In the genomic region with DNA sequence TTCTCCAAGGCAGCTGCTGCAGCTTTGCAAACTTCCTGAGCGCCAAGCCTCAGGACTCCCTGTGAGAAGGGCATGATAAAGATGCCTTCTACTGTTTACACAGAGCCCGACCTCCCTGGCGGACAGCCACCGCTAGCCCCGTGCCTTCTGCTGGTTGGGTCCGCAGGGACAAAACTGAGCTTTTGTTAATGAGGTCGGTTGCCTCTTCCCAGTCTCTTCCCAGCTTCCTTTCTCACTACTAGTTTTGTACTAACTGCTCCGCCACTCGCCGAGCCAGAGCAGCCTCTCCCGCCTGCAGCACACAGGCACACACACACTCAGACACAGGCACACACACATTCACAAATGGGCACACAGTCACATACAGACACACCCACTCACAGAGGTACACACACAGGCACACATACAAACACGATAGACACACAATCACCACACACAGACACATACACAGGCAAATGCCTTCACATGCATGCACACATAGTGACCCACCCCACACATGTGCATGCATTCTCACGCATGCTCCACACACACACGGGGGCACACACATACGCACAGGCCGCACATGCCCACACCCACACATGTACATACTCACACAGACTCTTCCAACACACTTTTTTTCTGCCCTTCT, we compare ENCODE assay signal across 9 cellular contexts. TPM values are rescaled to one million over a fixed set of nuclear protein-coding genes. Genes with fewer than 3 reads are reported as not detected.
DNase-seq lines count a peak whose midpoint lies in the region; ATAC-seq and TF ChIP-seq lines count a peak whose summit lies in the region.
"Had no signal": no experiment of that assay in that cellular context is flagged by ENCODE, and none has a peak within 500 bp of the region (broad histone marks: within the 10 kb centered on the region; RNA-seq: fewer than 3 reads in every experiment).

A gene with protein sequence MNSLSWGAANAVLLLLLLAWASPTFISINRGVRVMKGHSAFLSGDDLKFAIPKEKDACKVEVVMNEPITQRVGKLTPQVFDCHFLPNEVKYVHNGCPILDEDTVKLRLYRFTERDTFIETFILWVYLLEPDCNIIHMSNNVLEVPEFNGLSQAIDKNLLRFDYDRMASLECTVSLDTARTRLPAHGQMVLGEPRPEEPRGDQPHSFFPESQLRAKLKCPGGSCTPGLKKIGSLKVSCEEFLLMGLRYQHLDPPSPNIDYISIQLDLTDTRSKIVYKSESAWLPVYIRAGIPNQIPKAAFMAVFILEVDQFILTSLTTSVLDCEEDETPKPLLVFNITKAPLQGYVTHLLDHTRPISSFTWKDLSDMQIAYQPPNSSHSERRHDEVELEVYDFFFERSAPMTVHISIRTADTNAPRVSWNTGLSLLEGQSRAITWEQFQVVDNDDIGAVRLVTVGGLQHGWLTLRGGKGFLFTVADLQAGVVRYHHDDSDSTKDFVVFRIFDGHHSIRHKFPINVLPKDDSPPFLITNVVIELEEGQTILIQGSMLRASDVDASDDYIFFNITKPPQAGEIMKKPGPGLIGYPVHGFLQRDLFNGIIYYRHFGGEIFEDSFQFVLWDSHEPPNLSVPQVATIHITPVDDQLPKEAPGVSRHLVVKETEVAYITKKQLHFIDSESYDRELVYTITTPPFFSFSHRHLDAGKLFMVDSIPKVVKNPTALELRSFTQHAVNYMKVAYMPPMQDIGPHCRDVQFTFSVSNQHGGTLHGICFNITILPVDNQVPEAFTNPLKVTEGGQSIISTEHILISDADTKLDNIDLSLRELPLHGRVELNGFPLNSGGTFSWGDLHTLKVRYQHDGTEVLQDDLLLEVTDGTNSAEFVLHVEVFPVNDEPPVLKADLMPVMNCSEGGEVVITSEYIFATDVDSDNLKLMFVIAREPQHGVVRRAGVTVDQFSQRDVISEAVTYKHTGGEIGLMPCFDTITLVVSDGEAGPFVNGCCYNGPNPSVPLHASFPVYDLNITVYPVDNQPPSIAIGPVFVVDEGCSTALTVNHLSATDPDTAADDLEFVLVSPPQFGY (N-terminal part only) (minus strand): TSS at position 251 of the 628 bp plus-strand sequence. CDS start 41,451 bp downstream, outside the sequence.

- no peak within 1 kb of the TSS for H3K4me3 ChIP-seq in RWPE2 (ENCODE audit: severe bottlenecking)
- H3K4me3 ChIP-seq in prostate gland: peak within 1 kb of the TSS; percentile 15 to 16
- H3K4me3 ChIP-seq in naive thymus-derived CD4-positive, alpha-beta T cell (ENCODE audit: low read length): no peak within 1 kb of the TSS

- H3K9me3 Mint-ChIP-seq in naive thymus-derived CD4-positive, alpha-beta T cell: no peaks in the 10 kb centered on the region
- H3K9me3 Mint-ChIP-seq: memory B cell had no signal

- intact Hi-C loops in left cardiac atrium (cut with DNase I) (no loop called here), prostate gland (cut with DNase I) (no loop called here)
- intact Hi-C loops in naive thymus-derived CD4-positive, alpha-beta T cell (cut with micrococcal nuclease): loop anchor here in 1 of 2 donors (10.0 kb wide), 1 partner anchor 55 kb away; no protein-coding TSS in a partner anchor

- TF ChIP-seq CTCF in RWPE2 (IDR thresholded peaks at IDR 0.05; ENCODE audit: poor library complexity, severe bottlenecking): no peak
- no peak for TF ChIP-seq CTCF in prostate gland (IDR thresholded peaks at IDR 0.05)

- no peaks in the 10 kb centered on the region for H3K4me1 Mint-ChIP-seq in naive thymus-derived CD4-positive, alpha-beta T cell
- H3K4me1 Mint-ChIP-seq: memory B cell had no signal

- 0 out of 3 replicates have a peak, but pooled peaks have one; percentile 25 for ATAC-seq in RWPE2 (ENCODE audit: low read depth)
- peak; percentile 66 to 74 for ATAC-seq in left cardiac atrium
- ATAC-seq in HG02884 (IDR thresholded peaks at IDR 0.05; ENCODE audit: unreplicated experiment): no peak
- ATAC-seq in naive thymus-derived CD4-positive, alpha-beta T cell: no peak
- no peak for ATAC-seq in GM21786 (IDR thresholded peaks at IDR 0.05; ENCODE audit: unreplicated experiment)

- H3K27ac ChIP-seq in RWPE2 (ENCODE audit: poor library complexity, severe bottlenecking): no peak within 1 kb of the TSS
- H3K27ac ChIP-seq in prostate gland: peak within 1 kb of the TSS in 1 of 2 donors; percentile 56
- no peak within 1 kb of the TSS for H3K27ac ChIP-seq in naive thymus-derived CD4-positive, alpha-beta T cell (ENCODE audit: low read depth, low read length)

- no peak for TF ChIP-seq POLR2A in prostate gland (IDR thresholded peaks at IDR 0.05)

- no peaks in the 10 kb centered on the region for H3K27me3 ChIP-seq in RWPE2 (ENCODE audit: insufficient read depth, poor library complexity, severe bottlenecking)
- no peaks in the 10 kb centered on the region for H3K27me3 ChIP-seq in prostate gland (replicated peaks; ENCODE audit: insufficient read depth)
- H3K27me3 ChIP-seq in naive thymus-derived CD4-positive, alpha-beta T cell (ENCODE audit: control insufficient read depth in 2 of 2, insufficient read depth in 2 of 2, low read length in 2 of 2): peaks cover 0 to 4% of the 10 kb centered on the region in 2 donors

- no peaks in the 10 kb centered on the region for H3K36me3 ChIP-seq in RWPE2 (ENCODE audit: low read depth)
- H3K36me3 ChIP-seq in prostate gland: no peaks in the 10 kb centered on the region
- no peaks in the 10 kb centered on the region for H3K36me3 ChIP-seq in naive thymus-derived CD4-positive, alpha-beta T cell (ENCODE audit: control insufficient read depth in 2 of 3, insufficient read depth in 3 of 3, low read length in 3 of 3)

- no peak within 1 kb of the TSS for H3K27ac Mint-ChIP-seq in naive thymus-derived CD4-positive, alpha-beta T cell
- H3K27ac Mint-ChIP-seq: memory B cell had no signal

- DNase-seq in GM03348 (ENCODE audit: low spot score): peak; percentile 19
- no peak for DNase-seq in RWPE2 (ENCODE audit: low spot score)
- DNase-seq in left cardiac atrium: peak; percentile 44
- peak; percentile 5 for DNase-seq in prostate gland (ENCODE audit: low spot score)
- DNase-seq in CD1c-positive myeloid dendritic cell (ENCODE audit: extremely low spot score): no peak
- DNase-seq in naive thymus-derived CD4-positive, alpha-beta T cell: no peak

- no peaks in the 10 kb centered on the region for H3K36me3 Mint-ChIP-seq in naive thymus-derived CD4-positive, alpha-beta T cell
- H3K36me3 Mint-ChIP-seq: memory B cell had no signal

- CTCF ChIA-PET in naive thymus-derived CD4-positive, alpha-beta T cell (lab: Charles Lee): no interaction called here

- POLR2A ChIA-PET in naive thymus-derived CD4-positive, alpha-beta T cell (lab: Charles Lee): no interaction called here

- H3K4me3 Mint-ChIP-seq in naive thymus-derived CD4-positive, alpha-beta T cell: no peak within 1 kb of the TSS
- H3K4me3 Mint-ChIP-seq: memory B cell had no signal

- no peaks in the 10 kb centered on the region for H3K9me3 ChIP-seq in RWPE2 (ENCODE audit: severe bottlenecking)
- H3K9me3 ChIP-seq in prostate gland: no peaks in the 10 kb centered on the region
- no peaks in the 10 kb centered on the region for H3K9me3 ChIP-seq in naive thymus-derived CD4-positive, alpha-beta T cell (ENCODE audit: control insufficient read depth in 2 of 3, low read length in 3 of 3)

- WGBS in prostate gland: 9% methylated on average over 16 of the region's 16 CpGs

- H3K27me3 Mint-ChIP-seq in naive thymus-derived CD4-positive, alpha-beta T cell: peaks cover 0 to 15% (median 0%) of the 10 kb centered on the region in 5 donors
- H3K27me3 Mint-ChIP-seq: memory B cell had no signal

- no peaks in the 10 kb centered on the region for H3K4me1 ChIP-seq in RWPE2 (ENCODE audit: insufficient read depth, poor library complexity, severe bottlenecking)
- no peaks in the 10 kb centered on the region for H3K4me1 ChIP-seq in prostate gland (replicated peaks)
- no peaks in the 10 kb centered on the region for H3K4me1 ChIP-seq in naive thymus-derived CD4-positive, alpha-beta T cell (ENCODE audit: control insufficient read depth in 2 of 2, insufficient read depth in 2 of 2, low read length in 2 of 2)

RNA-seq across cellular contexts. Expression of the gene that starts here (rescaled TPM):
- total RNA-seq in left cardiac atrium (1 to 10 TPM; 1.8 to 7.7 TPM), prostate gland (1 to 10 TPM; 2.0 to 2.6 TPM)
- under 1 TPM in 2 of 5 experiments, not detected in 3; 0.24 to 0.86 TPM for total RNA-seq in naive thymus-derived CD4-positive, alpha-beta T cell
- polyA plus RNA-seq in naive thymus-derived CD4-positive, alpha-beta T cell: not detected

Comparison
In these comparisons a context has a peak if more than half of its experiments do, and no peak if none do; other contexts are left out.
1. DNase-seq: peak in GM03348 (single experiment), left cardiac atrium (single experiment) and prostate gland (single experiment); none in RWPE2 (single experiment), CD1c-positive myeloid dendritic cell (single experiment) and naive thymus-derived CD4-positive, alpha-beta T cell (0 of 9).
2. ATAC-seq: peak in RWPE2 (single experiment) and left cardiac atrium (2 of 2); none in HG02884 (single experiment), naive thymus-derived CD4-positive, alpha-beta T cell (single experiment) and GM21786 (single experiment).
3. H3K4me3 ChIP-seq: peak in prostate gland (2 of 2); none in RWPE2 (single experiment) and naive thymus-derived CD4-positive, alpha-beta T cell (single experiment).